ENCODE assay signal across 9 cellular contexts in the genomic region with DNA sequence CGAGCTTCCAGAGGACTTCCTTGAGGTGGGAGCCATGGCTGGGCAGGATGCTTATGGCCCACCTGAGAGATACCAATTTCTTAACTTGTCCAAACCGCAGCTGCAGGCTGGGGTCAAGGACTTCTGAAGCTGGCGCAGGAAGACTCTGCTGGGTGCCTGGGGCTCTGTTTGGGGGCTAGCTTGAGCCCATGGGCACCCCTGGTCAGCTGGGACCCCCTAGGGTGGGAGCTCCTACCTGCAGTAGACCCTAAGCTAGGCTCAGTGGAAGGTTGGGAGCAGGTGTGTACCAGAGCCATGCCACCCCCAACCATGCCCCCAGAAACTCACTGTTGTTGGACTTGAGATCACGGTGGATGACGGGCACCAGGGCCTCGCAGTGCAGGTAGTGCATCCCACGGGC. TPM values are rescaled to one million over a fixed set of nuclear protein-coding genes. Genes with fewer than 3 reads are reported as not detected.
DNase-seq lines count a peak whose midpoint lies in the region; ATAC-seq, FAIRE-seq and TF ChIP-seq lines count a peak whose summit lies in the region.
"Had no signal": no experiment of that assay in that cellular context is flagged by ENCODE, and none has a peak within 500 bp of the region (broad histone marks: within the 10 kb centered on the region; RNA-seq: fewer than 3 reads in every experiment).

No MANE protein-coding gene starts in this region.

- no peak for FAIRE-seq in keratinocyte (lab: Jason Lieb, UNC)
- no peak for FAIRE-seq in HTR-8/SVneo (lab: Jason Lieb, UNC)

- H3K4me3 ChIP-seq in keratinocyte (ENCODE audit: control insufficient read depth in 2 of 3, extremely low read depth in 1 of 3, insufficient read depth in 2 of 3, low read depth in 1 of 3, low read length in 3 of 3): peak overlapping the region; percentile 62 to 96 (median 93)

- no peak overlapping the region for H3K27ac ChIP-seq in keratinocyte (ENCODE audit: control insufficient read depth, insufficient read depth, low read length)

- peaks cover 15 to 24% of the 10 kb centered on the region in 2 experiments for H3K36me3 ChIP-seq in keratinocyte (ENCODE audit: control insufficient read depth in 2 of 2, extremely low read depth in 1 of 2, insufficient read depth in 2 of 2, low read length in 2 of 2)

- H3K79me2 ChIP-seq in keratinocyte (ENCODE audit: control insufficient read depth, insufficient read depth, low read length): peaks cover 56% of the 10 kb centered on the region

- no peak for ATAC-seq in activated T-helper 17 cell treated with anti-CD3 and anti-CD28 coated beads, Interleukin-2, amount 50 U/mL, for 72 hours (replicated peaks)
- no peak for ATAC-seq in stimulated activated naive CD8-positive, alpha-beta T cell treated with anti-CD3 and anti-CD28 coated beads, Interleukin-15, amount 100 ng/mL, for 72 hours
- no peak for ATAC-seq in sciatic nerve

- H3K9ac ChIP-seq in keratinocyte (ENCODE audit: control insufficient read depth, extremely low read depth, insufficient read depth, low read length): peak overlapping the region; percentile 99

- no peaks in the 10 kb centered on the region for H3K9me1 ChIP-seq in keratinocyte (ENCODE audit: control insufficient read depth, extremely low read depth, insufficient read depth, low read length)

- no peak for TF ChIP-seq CTCF in HFFc6 (IDR thresholded peaks at IDR 0.05)
- no peak for TF ChIP-seq CTCF in keratinocyte (optimal IDR thresholded peaks at IDR 0.05 in 1 of 3, IDR thresholded peaks at IDR 0.05 in 1 of 3, conservative IDR thresholded peaks at IDR 0.05 in 1 of 3; ENCODE audit: extremely low read depth in 1 of 3, insufficient read depth in 2 of 3, low read length in 3 of 3)

- no peak overlapping the region for H2AFZ ChIP-seq in keratinocyte (ENCODE audit: control insufficient read depth, low read length)

- peak overlapping the region; percentile 88 for H3K4me2 ChIP-seq in keratinocyte (ENCODE audit: control insufficient read depth, extremely low read depth, insufficient read depth, low read depth, low read length)

- H3K4me1 Mint-ChIP-seq in HFFc6 (ENCODE audit: low read depth): peaks cover 58% of the 10 kb centered on the region
- peaks cover 23% of the 10 kb centered on the region for H3K4me1 Mint-ChIP-seq in activated T-helper 17 cell treated with anti-CD3 and anti-CD28 coated beads, Interleukin-2, amount 50 U/mL, for 72 hours
- H3K4me1 Mint-ChIP-seq in stimulated activated naive CD8-positive, alpha-beta T cell treated with anti-CD3 and anti-CD28 coated beads, Interleukin-15, amount 100 ng/mL, for 72 hours: peaks cover 64% of the 10 kb centered on the region

- peaks cover 1% of the 10 kb centered on the region for H3K27me3 Mint-ChIP-seq in HFFc6 (ENCODE audit: insufficient read depth)
- H3K27me3 Mint-ChIP-seq in activated T-helper 17 cell treated with anti-CD3 and anti-CD28 coated beads, Interleukin-2, amount 50 U/mL, for 72 hours: no peaks in the 10 kb centered on the region
- H3K27me3 Mint-ChIP-seq in stimulated activated naive CD8-positive, alpha-beta T cell treated with anti-CD3 and anti-CD28 coated beads, Interleukin-15, amount 100 ng/mL, for 72 hours: no peaks in the 10 kb centered on the region

- dilution Hi-C loops in keratinocyte (cut with MboI; ENCODE audit: extremely low pct_ligation_motif_present, low sequenced_read_pairs): no loop called here

- peaks cover 25% of the 10 kb centered on the region for H3K36me3 Mint-ChIP-seq in HFFc6 (ENCODE audit: low read depth)
- peaks cover 92% of the 10 kb centered on the region for H3K36me3 Mint-ChIP-seq in activated T-helper 17 cell treated with anti-CD3 and anti-CD28 coated beads, Interleukin-2, amount 50 U/mL, for 72 hours (ENCODE audit: low read depth)

- H3K4me1 ChIP-seq in keratinocyte (ENCODE audit: control insufficient read depth, extremely low read depth, insufficient read depth, low read length): peaks cover 28% of the 10 kb centered on the region

- intact Hi-C loops in sciatic nerve (cut with DNase I): no loop called here

- H3K4me3 Mint-ChIP-seq in HFFc6: peak overlapping the region; percentile 96
- peak overlapping the region; percentile 96 for H3K4me3 Mint-ChIP-seq in activated T-helper 17 cell treated with anti-CD3 and anti-CD28 coated beads, Interleukin-2, amount 50 U/mL, for 72 hours
- H3K4me3 Mint-ChIP-seq in stimulated activated naive CD8-positive, alpha-beta T cell treated with anti-CD3 and anti-CD28 coated beads, Interleukin-15, amount 100 ng/mL, for 72 hours: peak overlapping the region; percentile 98 to 99

- no peaks in the 10 kb centered on the region for H3K9me3 ChIP-seq in keratinocyte (ENCODE audit: control insufficient read depth, low read depth, low read length)

- H3K27ac Mint-ChIP-seq in HFFc6: peak overlapping the region; percentile 77
- H3K27ac Mint-ChIP-seq in activated T-helper 17 cell treated with anti-CD3 and anti-CD28 coated beads, Interleukin-2, amount 50 U/mL, for 72 hours: peak overlapping the region; percentile 97
- H3K27ac Mint-ChIP-seq in stimulated activated naive CD8-positive, alpha-beta T cell treated with anti-CD3 and anti-CD28 coated beads, Interleukin-15, amount 100 ng/mL, for 72 hours: peak overlapping the region; percentile 33 to 93

- H4K20me1 ChIP-seq in keratinocyte (ENCODE audit: control insufficient read depth, extremely low read depth, insufficient read depth, low read length): no peaks in the 10 kb centered on the region

- DNase-seq in HFFc6 (no peak), keratinocyte (ENCODE audit: low read depth, low spot score) (no peak), sciatic nerve (ENCODE audit: low spot score) (no peak), HTR-8/SVneo (ENCODE audit: insufficient read length, low spot score) (no peak), NCI-H187 treated with DMSO at 0.1 percent for 48 hours (lab: John Stamatoyannopoulos, UW) (no peak)
- no peak for DNase-seq in stimulated activated naive CD8-positive, alpha-beta T cell treated with anti-CD3 and anti-CD28 coated beads, Interleukin-15, amount 100 ng/mL, for 72 hours
- DNase-seq: foreskin melanocyte, SHP77 treated with DMSO at 0.1 percent for 48 hours had no signal

- no peaks in the 10 kb centered on the region for H3K9me3 Mint-ChIP-seq in HFFc6
- H3K9me3 Mint-ChIP-seq in activated T-helper 17 cell treated with anti-CD3 and anti-CD28 coated beads, Interleukin-2, amount 50 U/mL, for 72 hours: no peaks in the 10 kb centered on the region
- no peaks in the 10 kb centered on the region for H3K9me3 Mint-ChIP-seq in stimulated activated naive CD8-positive, alpha-beta T cell treated with anti-CD3 and anti-CD28 coated beads, Interleukin-15, amount 100 ng/mL, for 72 hours

- H3K27me3 ChIP-seq in keratinocyte (ENCODE audit: control insufficient read depth, extremely low read depth, insufficient read depth, low read length): no peaks in the 10 kb centered on the region

RNA-seq across cellular contexts. Expression of a gene that starts 1.3 kb away (rescaled TPM):
- 10 to 100 TPM; 42.1 to 51.1 (median 46.5) TPM for total RNA-seq in HFFc6 (2021; fragmentation: NEBNext Ultra II Directional; extraction: Animal tissue kit (Norgen Biotek cat#: 25700))
- total RNA-seq in activated T-helper 17 cell treated with anti-CD3 and anti-CD28 coated beads, Interleukin-2, amount 50 U/mL, for 72 hours: 10 to 100 TPM; 64.9 to 83.2 TPM
- polyA plus RNA-seq in keratinocyte: 13.6 to 18.8 TPM (median 17.5 TPM) in 3 replicates
- 16.5 TPM for polyA plus RNA-seq in keratinocyte (2011; ENCODE audit: low read depth)
- polyA plus RNA-seq in keratinocyte (2011; cell fraction: cytosol; rRNA removed): 13.9 and 26.8 TPM in 2 replicates
- polyA plus RNA-seq in keratinocyte (2011; cell fraction: nucleus; rRNA removed): 16.8 and 28.6 TPM in 2 replicates
- 19.2 and 29.1 TPM in 2 replicates for polyA plus RNA-seq in keratinocyte (2012; ENCODE audit: low replicate concordance)
- 19.5 to 32.4 TPM (median 32.4 TPM) in 3 replicates for polyA minus RNA-seq in keratinocyte
- polyA minus RNA-seq in keratinocyte (2011; cell fraction: cytosol; rRNA and poly(A)+ RNA removed): 34.0 TPM
- polyA minus RNA-seq in keratinocyte (2011; cell fraction: nucleus; rRNA and poly(A)+ RNA removed): 16.4 and 21.2 TPM in 2 replicates
- total RNA-seq in sciatic nerve: 132 TPM

RNA-seq across cellular contexts. Expression of a gene that starts 2.9 kb away (rescaled TPM):
- total RNA-seq in HFFc6 (2021; fragmentation: NEBNext Ultra II Directional; extraction: Animal tissue kit (Norgen Biotek cat#: 25700)): 10 to 100 TPM; 51.5 to 66.7 (median 57.3) TPM
- total RNA-seq in activated T-helper 17 cell treated with anti-CD3 and anti-CD28 coated beads, Interleukin-2, amount 50 U/mL, for 72 hours: 10 to 100 TPM; 20.8 to 39.1 TPM
- polyA plus RNA-seq in keratinocyte: 6.1 to 16.5 TPM (median 10.5 TPM) in 3 replicates
- 2.9 TPM for polyA plus RNA-seq in keratinocyte (2011; ENCODE audit: low read depth)
- 5.5 and 9.7 TPM in 2 replicates for polyA plus RNA-seq in keratinocyte (2011; cell fraction: cytosol; rRNA removed)
- polyA plus RNA-seq in keratinocyte (2011; cell fraction: nucleus; rRNA removed): 45.9 and 65.6 TPM in 2 replicates
- 16.6 and 25.6 TPM in 2 replicates for polyA plus RNA-seq in keratinocyte (2012; ENCODE audit: low replicate concordance)
- polyA minus RNA-seq in keratinocyte: 26.5 to 94.3 TPM (median 29.5 TPM) in 3 replicates
- 33.4 TPM for polyA minus RNA-seq in keratinocyte (2011; cell fraction: cytosol; rRNA and poly(A)+ RNA removed)
- polyA minus RNA-seq in keratinocyte (2011; cell fraction: nucleus; rRNA and poly(A)+ RNA removed): 97.7 and 104 TPM in 2 replicates
- total RNA-seq in sciatic nerve: 23.9 TPM

RNA-seq across cellular contexts. Expression of a gene that starts 17.1 kb away (rescaled TPM):
- total RNA-seq in HFFc6 (2021; fragmentation: NEBNext Ultra II Directional; extraction: Animal tissue kit (Norgen Biotek cat#: 25700)): under 1 TPM in 3 of 6 experiments, not detected in 3; 0.16 to 0.31 (median 0.30) TPM
- total RNA-seq in activated T-helper 17 cell treated with anti-CD3 and anti-CD28 coated beads, Interleukin-2, amount 50 U/mL, for 72 hours: under 1 TPM; 0.52 to 0.79 TPM
- 0.14 to 1.5 TPM (median 0.46 TPM) in 3 replicates for polyA plus RNA-seq in keratinocyte
- polyA plus RNA-seq in keratinocyte (2011; ENCODE audit: low read depth): not detected
- polyA plus RNA-seq in keratinocyte (2011; cell fraction: cytosol; rRNA removed): 0.18 and 0.19 TPM in 2 replicates
- polyA plus RNA-seq in keratinocyte (2011; cell fraction: nucleus; rRNA removed): 0.34 and 0.51 TPM in 2 replicates
- polyA plus RNA-seq in keratinocyte (2012; ENCODE audit: low replicate concordance): 0.63 and 0.75 TPM in 2 replicates
- polyA minus RNA-seq in keratinocyte: 0.26 TPM in 1 of 3 replicates, not detected in the others
- polyA minus RNA-seq in keratinocyte (2011; cell fraction: cytosol; rRNA and poly(A)+ RNA removed): not detected
- not detected in 2 replicates for polyA minus RNA-seq in keratinocyte (2011; cell fraction: nucleus; rRNA and poly(A)+ RNA removed)
- 1.5 TPM for total RNA-seq in sciatic nerve

RNA-seq across cellular contexts. Expression of a gene that starts 25.2 kb away (rescaled TPM):
- 10 to 100 TPM; 23.0 to 41.3 (median 38.3) TPM for total RNA-seq in HFFc6 (2021; fragmentation: NEBNext Ultra II Directional; extraction: Animal tissue kit (Norgen Biotek cat#: 25700))
- total RNA-seq in activated T-helper 17 cell treated with anti-CD3 and anti-CD28 coated beads, Interleukin-2, amount 50 U/mL, for 72 hours: 100 to 1,000 TPM; 135 to 144 TPM
- 4.5 to 7.2 TPM (median 7.1 TPM) in 3 replicates for polyA plus RNA-seq in keratinocyte
- 8.5 TPM for polyA plus RNA-seq in keratinocyte (2011; ENCODE audit: low read depth)
- 2.7 and 6.2 TPM in 2 replicates for polyA plus RNA-seq in keratinocyte (2011; cell fraction: cytosol; rRNA removed)
- 5.3 and 7.0 TPM in 2 replicates for polyA plus RNA-seq in keratinocyte (2011; cell fraction: nucleus; rRNA removed)
- 15.3 and 16.2 TPM in 2 replicates for polyA plus RNA-seq in keratinocyte (2012; ENCODE audit: low replicate concordance)
- polyA minus RNA-seq in keratinocyte: 7.4 to 49.8 TPM (median 9.6 TPM) in 3 replicates
- 11.9 TPM for polyA minus RNA-seq in keratinocyte (2011; cell fraction: cytosol; rRNA and poly(A)+ RNA removed)
- polyA minus RNA-seq in keratinocyte (2011; cell fraction: nucleus; rRNA and poly(A)+ RNA removed): 6.1 and 8.1 TPM in 2 replicates
- total RNA-seq in sciatic nerve: 86.9 TPM

RNA-seq across cellular contexts. Expression of a gene that starts 36.8 kb away (rescaled TPM):
- 10 to 100 TPM; 47.5 to 69.3 (median 61.3) TPM for total RNA-seq in HFFc6 (2021; fragmentation: NEBNext Ultra II Directional; extraction: Animal tissue kit (Norgen Biotek cat#: 25700))
- 100 to 1,000 TPM; 126 to 167 TPM for total RNA-seq in activated T-helper 17 cell treated with anti-CD3 and anti-CD28 coated beads, Interleukin-2, amount 50 U/mL, for 72 hours
- 8.5 to 14.0 TPM (median 10.4 TPM) in 3 replicates for polyA plus RNA-seq in keratinocyte
- 28.9 TPM for polyA plus RNA-seq in keratinocyte (2011; ENCODE audit: low read depth)
- polyA plus RNA-seq in keratinocyte (2011; cell fraction: cytosol; rRNA removed): 5.2 and 16.1 TPM in 2 replicates
- 35.7 and 50.9 TPM in 2 replicates for polyA plus RNA-seq in keratinocyte (2011; cell fraction: nucleus; rRNA removed)
- polyA plus RNA-seq in keratinocyte (2012; ENCODE audit: low replicate concordance): 12.7 and 19.8 TPM in 2 replicates
- polyA minus RNA-seq in keratinocyte: 9.8 to 25.0 TPM (median 16.6 TPM) in 3 replicates
- polyA minus RNA-seq in keratinocyte (2011; cell fraction: cytosol; rRNA and poly(A)+ RNA removed): 36.8 TPM
- 21.4 and 21.5 TPM in 2 replicates for polyA minus RNA-seq in keratinocyte (2011; cell fraction: nucleus; rRNA and poly(A)+ RNA removed)
- total RNA-seq in sciatic nerve: 149 TPM
